ENCODE assay signal across 31 cellular contexts in genomic region chr1:223622132-223622842, GRCh38. TPM values are rescaled to one million over a fixed set of nuclear protein-coding genes. Genes with fewer than 3 reads are reported as not detected.
DNase-seq lines count a peak whose midpoint lies in the region; ATAC-seq, FAIRE-seq and TF ChIP-seq lines count a peak whose summit lies in the region.
"Had no signal": no experiment of that assay in that cellular context is flagged by ENCODE, and none has a peak within 500 bp of the region (broad histone marks: within the 10 kb centered on the region; RNA-seq: fewer than 3 reads in every experiment).

No MANE protein-coding gene starts in this region.

- peak; percentile 14 for DNase-seq in LHCN-M2 (ENCODE audit: low read depth)
- peak; percentile 92 for DNase-seq in left kidney (ENCODE audit: low read depth, low spot score)
- DNase-seq in pancreas = peak in 2 of 6 donors; percentile 11 to 37
- DNase-seq in GM10248 (ENCODE audit: extremely low spot score) = no peak
- no peak for DNase-seq in H54 (ENCODE audit: insufficient read length, low spot score)
- DNase-seq: activated CD4-positive, alpha-beta memory T cell treated with anti-CD3 and anti-CD28 coated beads, Interleukin-2, amount 10 ng/mL, durations not matched to agents 7 days and 5 days; activated naive CD8-positive, alpha-beta T cell treated with anti-CD3 and anti-CD28 coated beads for 36 hours; CD4-positive, alpha-beta memory T cell; central memory CD4-positive, alpha-beta T cell; DMS 273 treated with DMSO at 0.1 percent for 48 hours; esophagus squamous epithelium; islet precursor cell; lower lobe of right lung; NCI-H1436; NCI-H446; stimulated activated CD4-positive, alpha-beta T cell treated with anti-CD3 and anti-CD28 coated beads, Interleukin-1b, Interleukin-23, amount 100 ng/mL, for 48 hours; stimulated activated CD8-positive, alpha-beta memory T cell treated with anti-CD3 and anti-CD28 coated beads, Interleukin-4, amount 100 ng/mL, for 48 hours had no signal

- CTCF ChIA-PET in GM10248 (lab: Yijun Ruan, JAX) = interaction anchor here (1.0 to 1.4 kb wide), 3 partner anchors 10 to 66 kb away, joined by 3 to 7 read pairs (median 4); no protein-coding TSS in a partner anchor

- ATAC-seq in pancreas = peak; percentile 53 to 81 (median 73)
- ATAC-seq in SK-N-SH treated with all-trans-retinoic acid at 6 μM for 48 hours = no peak
- ATAC-seq in GM21529 (IDR thresholded peaks at IDR 0.05; ENCODE audit: unreplicated experiment) = no peak
- ATAC-seq: gastroesophageal sphincter had no signal

- POLR2A ChIA-PET in GM10248 (lab: Yijun Ruan, JAX) = no interaction called here

- TF ChIP-seq CTCF in pancreas (IDR thresholded peaks at IDR 0.05) = no peak
- TF ChIP-seq CTCF in GM10248 (IDR thresholded peaks at IDR 0.05; ENCODE audit: control extremely low read depth, extremely low read depth, low read depth, missing control alignments) = no peak

- peaks cover 43% of the 10 kb centered on the region for H3K4me1 ChIP-seq in BLaER1
- H3K4me1 ChIP-seq in pancreas = peaks cover 0 to 7% (median 0%) of the 10 kb centered on the region in 3 donors
- H3K4me1 ChIP-seq: ascending aorta, esophagus squamous epithelium, gastroesophageal sphincter, lower lobe of right lung, tibial artery had no signal

- intact Hi-C loops in pancreas (cut with DNase I) = no loop called here

- no peak for TF ChIP-seq POLR2A in H54 (IDR thresholded peaks at IDR 0.05; ENCODE audit: low read depth, low read length)

- H3K27ac ChIP-seq in BLaER1 (no peak overlapping the region), pancreas (no peak overlapping the region)
- H3K27ac ChIP-seq: ascending aorta, esophagus squamous epithelium, gastroesophageal sphincter, lower lobe of right lung, tibial artery had no signal

- no peaks in the 10 kb centered on the region for H3K9me3 ChIP-seq in BLaER1
- no peaks in the 10 kb centered on the region for H3K9me3 ChIP-seq in pancreas
- H3K9me3 ChIP-seq: ascending aorta, esophagus squamous epithelium, gastroesophageal sphincter, lower lobe of right lung, tibial artery had no signal

- FAIRE-seq in pancreas (lab: Jason Lieb, UNC) (no peak), H54 (lab: Jason Lieb, UNC) (no peak)
- FAIRE-seq: HTR-8/SVneo had no signal

- no peak overlapping the region for H3K9ac ChIP-seq in BLaER1

- H3K36me3 ChIP-seq in BLaER1 (no peaks in the 10 kb centered on the region), pancreas (no peaks in the 10 kb centered on the region)
- H3K36me3 ChIP-seq: ascending aorta, esophagus squamous epithelium, gastroesophageal sphincter, lower lobe of right lung, tibial artery had no signal

- H3K4me2 ChIP-seq in BLaER1 = 0 out of 2 replicates have a peak overlapping the region, but pooled peaks have one; percentile 12
- H3K4me2 ChIP-seq: smooth muscle cell had no signal

- 18 to 30% methylated on average over 17 of the region's 17 CpGs for WGBS in pancreas, 2 donors

- H3K27me3 ChIP-seq in BLaER1 = no peaks in the 10 kb centered on the region
- no peaks in the 10 kb centered on the region for H3K27me3 ChIP-seq in pancreas
- H3K27me3 ChIP-seq: ascending aorta, esophagus squamous epithelium, gastroesophageal sphincter, tibial artery had no signal

- H3K4me3 ChIP-seq in BLaER1 = no peak overlapping the region
- H3K4me3 ChIP-seq in pancreas = no peak overlapping the region
- H3K4me3 ChIP-seq: ascending aorta, esophagus squamous epithelium, gastroesophageal sphincter, lower lobe of right lung, smooth muscle cell, tibial artery had no signal

- no peaks in the 10 kb centered on the region for H4K20me1 ChIP-seq in BLaER1

TF ChIP-seq in SK-N-SH treated with all-trans-retinoic acid at 6 μM for 48 hours, 23 proteins besides CTCF, POLR2A, EP300 and RAD21:
- TF ChIP-seq CSDC2 (CRISPR knock-in tag; IDR thresholded peaks at IDR 0.05) (no peak), GLIS3 (CRISPR knock-in tag; IDR thresholded peaks at IDR 0.05) (no peak), TCF4 (CRISPR knock-in tag; IDR thresholded peaks at IDR 0.05; ENCODE audit: borderline replicate concordance) (no peak), ARNTL (CRISPR knock-in tag; IDR thresholded peaks at IDR 0.05; ENCODE audit: borderline replicate concordance, low read depth) (no peak), ZFP3 (CRISPR knock-in tag; IDR thresholded peaks at IDR 0.05) (no peak), ZFP30 (CRISPR knock-in tag; IDR thresholded peaks at IDR 0.05) (no peak), ZNF8 (CRISPR knock-in tag; IDR thresholded peaks at IDR 0.05) (no peak), PPARA (CRISPR knock-in tag; IDR thresholded peaks at IDR 0.05; ENCODE audit: borderline replicate concordance) (no peak), ISL1 (CRISPR knock-in tag; IDR thresholded peaks at IDR 0.05) (no peak), OSR1 (CRISPR knock-in tag; IDR thresholded peaks at IDR 0.05) (no peak), BACH2 (CRISPR knock-in tag; IDR thresholded peaks at IDR 0.05; ENCODE audit: borderline replicate concordance) (no peak), SNAI2 (CRISPR knock-in tag; IDR thresholded peaks at IDR 0.05) (no peak), RARB (CRISPR knock-in tag; IDR thresholded peaks at IDR 0.05) (no peak)
- TF ChIP-seq, protein P1, sequence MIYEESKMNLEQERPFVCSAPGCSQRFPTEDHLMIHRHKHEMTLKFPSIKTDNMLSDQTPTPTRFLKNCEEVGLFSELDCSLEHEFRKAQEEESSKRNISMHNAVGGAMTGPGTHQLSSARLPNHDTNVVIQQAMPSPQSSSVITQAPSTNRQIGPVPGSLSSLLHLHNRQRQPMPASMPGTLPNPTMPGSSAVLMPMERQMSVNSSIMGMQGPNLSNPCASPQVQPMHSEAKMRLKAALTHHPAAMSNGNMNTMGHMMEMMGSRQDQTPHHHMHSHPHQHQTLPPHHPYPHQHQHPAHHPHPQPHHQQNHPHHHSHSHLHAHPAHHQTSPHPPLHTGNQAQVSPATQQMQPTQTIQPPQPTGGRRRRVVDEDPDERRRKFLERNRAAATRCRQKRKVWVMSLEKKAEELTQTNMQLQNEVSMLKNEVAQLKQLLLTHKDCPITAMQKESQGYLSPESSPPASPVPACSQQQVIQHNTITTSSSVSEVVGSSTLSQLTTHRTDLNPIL (CRISPR knock-in tag; IDR thresholded peaks at IDR 0.05; ENCODE audit: low read depth) = no peak

RNA-seq across cellular contexts. Expression of gene CAPN8, which starts 43.2 kb away (rescaled TPM):
- total RNA-seq in LHCN-M2 (2014; rRNA removed) (not detected in 2 replicates), pancreas (10 to 100 TPM in 1 of 6 donors, 1 to 10 TPM in 4, under 1 TPM in 1; 0.67 to 12.5 (median 1.4) TPM)
- polyA plus RNA-seq in LHCN-M2 (2012) = not detected
- 1 to 10 TPM; 2.2 to 3.6 TPM for polyA plus RNA-seq in pancreas
- total RNA-seq: A172; activated naive CD8-positive, alpha-beta T cell treated with anti-CD3 and anti-CD28 coated beads for 36 hours; ascending aorta; natural killer cell treated with Interleukin-12 subunit alpha and Interleukin-12 subunit beta and Interleukin-15 and Interleukin-18, amount 100 ng/mL, for 72 hours; pulmonary artery endothelial cell; RPMI7951; SK-MEL-5; smooth muscle cell; T-helper 1 cell treated with Interleukin-12 subunit alpha and Interleukin-12 subunit beta and Interleukin-4 antibody, amounts not matched to agents 30 ng/mL and 1 ng/mL, for 36 hours had no signal
- polyA plus RNA-seq: smooth muscle cell had no signal

Comparison
In these comparisons a context has a peak if more than half of its experiments do, and no peak if none do; other contexts are left out.
1. DNase-seq: peak in LHCN-M2 (single experiment) and left kidney (single experiment); none in GM10248 (single experiment) and H54 (single experiment).
2. ATAC-seq: peak in pancreas (4 of 4); none in SK-N-SH treated with all-trans-retinoic acid at 6 μM for 48 hours (single experiment) and GM21529 (single experiment).